In genomic region chr10:31906039-31906438, GRCh38 we compare ENCODE assay signal across 1 cellular context.
TF ChIP-seq lines count a peak whose summit lies in the region.

No MANE protein-coding gene starts in this region.

TF ChIP-seq in A549, 52 proteins besides CTCF, POLR2A, EP300 and RAD21 (continued from another document):
- TF ChIP-seq NFE2L2 (conservative IDR thresholded peaks at IDR 0.05; ENCODE audit: low read length) (no peak), ZFP36 (IDR thresholded peaks at IDR 0.05; ENCODE audit: borderline replicate concordance, partially characterized antibody) (no peak), NR3C1 (IDR thresholded peaks at IDR 0.05) (no peak), PHF8 (IDR thresholded peaks at IDR 0.05; ENCODE audit: borderline replicate concordance, low read depth) (no peak), FOXS1 (CRISPR knock-in tag; IDR thresholded peaks at IDR 0.05) (no peak), HOXA7 (CRISPR knock-in tag; IDR thresholded peaks at IDR 0.05) (no peak), JUNB (IDR thresholded peaks at IDR 0.05) (no peak), REST (IDR thresholded peaks at IDR 0.05) (no peak), ELK1 (IDR thresholded peaks at IDR 0.05; ENCODE audit: low read depth, low read length) (no peak), FOSB (CRISPR knock-in tag; IDR thresholded peaks at IDR 0.05) (no peak), RCOR1 (IDR thresholded peaks at IDR 0.05; ENCODE audit: low read depth, low read length) (no peak), MAZ (IDR thresholded peaks at IDR 0.05; ENCODE audit: borderline replicate concordance, low read depth, low read length) (no peak), RFX5 (IDR thresholded peaks at IDR 0.05) (no peak), GATA3 (IDR thresholded peaks at IDR 0.05; ENCODE audit: borderline replicate concordance) (no peak)
